In the genomic region with DNA sequence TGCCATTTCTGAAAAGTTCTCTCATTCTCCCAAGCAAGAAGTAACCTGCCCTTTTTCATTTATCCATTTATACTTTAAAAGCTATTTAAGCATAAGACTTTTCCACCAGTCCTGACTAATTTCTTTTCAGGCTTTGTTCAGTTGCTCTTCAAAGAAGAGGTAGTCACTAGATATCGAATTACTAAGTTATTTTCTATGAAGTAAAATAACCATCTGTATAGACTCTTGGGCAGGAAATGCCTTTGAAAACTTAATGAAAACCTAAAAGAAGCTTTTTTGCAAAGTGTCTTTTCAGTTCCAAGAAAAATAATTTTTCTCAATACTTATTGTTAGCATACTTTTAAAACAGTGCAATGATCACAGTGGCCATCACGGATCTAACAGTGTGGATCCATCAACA, we compare ENCODE assay signal across 28 cellular contexts. TPM values are rescaled to one million over a fixed set of nuclear protein-coding genes. Genes with fewer than 3 reads are reported as not detected.
DNase-seq lines count a peak whose midpoint lies in the region; ATAC-seq and TF ChIP-seq lines count a peak whose summit lies in the region.
"Had no signal": no experiment of that assay in that cellular context is flagged by ENCODE, and none has a peak within 500 bp of the region (broad histone marks: within the 10 kb centered on the region; RNA-seq: fewer than 3 reads in every experiment).

No MANE protein-coding gene starts in this region.

- H2BK120ac ChIP-seq in IMR-90 (ENCODE audit: low read depth, low read length), result no peak overlapping the region

- no peaks in the 10 kb centered on the region for H3K79me1 ChIP-seq in IMR-90 (ENCODE audit: low read depth in 1 of 2, low read length in 2 of 2)

- WGBS in IMR-90 (ENCODE audit: extremely low coverage in 2 of 2, insufficient read length in 1 of 2), 2 experiments, result no CpG with 5 or more reads among the region's 2 CpGs
- 83 to 84% (median 84%) methylated on average over 2 of the region's 2 CpGs for WGBS in psoas muscle, 3 donors

- no peak overlapping the region for H3K4ac ChIP-seq in IMR-90 (ENCODE audit: low read depth, low read length)

- CTCF ChIA-PET in IMR-90 (lab: Yijun Ruan, JAX), result no interaction called here

- no peak overlapping the region for H3K18ac ChIP-seq in IMR-90 (ENCODE audit: low read depth, low read length)

- H3K4me3 ChIP-seq in BLaER1 treated with 17β-estradiol and CSF1 and Interleukin-3, amounts not matched to agents 10 nM and 100 nM, result no peak overlapping the region
- no peak overlapping the region for H3K4me3 ChIP-seq in IMR-90 (ENCODE audit: insufficient read depth, low read depth, low read length)
- no peak overlapping the region for H3K4me3 ChIP-seq in astrocyte of the spinal cord (ENCODE audit: low read depth, low read length)
- no peak overlapping the region for H3K4me3 ChIP-seq in psoas muscle
- H3K4me3 ChIP-seq: K562, SJSA1 had no signal

- no peak for TF ChIP-seq POLR2A in IMR-90 (IDR thresholded peaks at IDR 0.05; ENCODE audit: low read depth, low read length)

- H2AK9ac ChIP-seq in IMR-90 (replicated peaks; ENCODE audit: low read depth, low read length, poor library complexity), result no peak overlapping the region

- no peak overlapping the region for H4K8ac ChIP-seq in IMR-90 (ENCODE audit: low read depth in 2 of 2, low read length in 2 of 2)

- in situ Hi-C loops in IMR-90 (cut with MboI; ENCODE audit: low sequenced_read_pairs) (no loop called here), astrocyte of the spinal cord (cut with HindIII; ENCODE audit: low sequenced_read_pairs) (no loop called here)

- 0 out of 22 replicates have a peak, but pooled peaks cover 0 to 2% (median 0%) of the 10 kb centered on the region in 11 experiments for H3K36me3 ChIP-seq in BLaER1 treated with 17β-estradiol and CSF1 and Interleukin-3, amounts not matched to agents 10 nM and 100 nM
- no peaks in the 10 kb centered on the region for H3K36me3 ChIP-seq in IMR-90 (ENCODE audit: control insufficient read depth, insufficient read depth, low read length)
- no peaks in the 10 kb centered on the region for H3K36me3 ChIP-seq in psoas muscle (ENCODE audit: insufficient read depth in 1 of 2, low read depth in 1 of 2)
- H3K36me3 ChIP-seq: SJSA1 had no signal

- no peak overlapping the region for H2BK20ac ChIP-seq in IMR-90 (ENCODE audit: low read depth, low read length)

- H3K14ac ChIP-seq in IMR-90 (replicated peaks; ENCODE audit: low read depth, low read length), result no peak overlapping the region

- H3K9me1 ChIP-seq in IMR-90 (ENCODE audit: insufficient read depth, low read length), result peaks cover 4% of the 10 kb centered on the region

- no peak overlapping the region for H4K5ac ChIP-seq in IMR-90 (ENCODE audit: low read depth, low read length)

- H3K4me2 ChIP-seq in BLaER1 treated with 17β-estradiol and CSF1 and Interleukin-3, amounts not matched to agents 10 nM and 100 nM, result peak overlapping the region in 7 of 11 experiments; percentile 67 to 89 (median 80); a peak in 14 of 22 replicates
- no peak overlapping the region for H3K4me2 ChIP-seq in IMR-90 (ENCODE audit: low read depth, low read length)

- H3K9ac ChIP-seq in BLaER1 treated with 17β-estradiol and CSF1 and Interleukin-3, amounts not matched to agents 10 nM and 100 nM, result no peak overlapping the region
- H3K9ac ChIP-seq in IMR-90 (ENCODE audit: low read depth, low read length), result no peak overlapping the region

- H4K91ac ChIP-seq in IMR-90 (ENCODE audit: insufficient read depth, low read depth, low read length), result no peak overlapping the region

- H3K36me3 Mint-ChIP-seq in activated naive CD4-positive, alpha-beta T cell treated with anti-CD3 and anti-CD28 coated beads, Interleukin-2, amount 50 U/mL, for 72 hours, result no peaks in the 10 kb centered on the region
- H3K36me3 Mint-ChIP-seq: CD4-positive, alpha-beta memory T cell had no signal

- H4K20me1 ChIP-seq in BLaER1 treated with 17β-estradiol and CSF1 and Interleukin-3, amounts not matched to agents 10 nM and 100 nM, result no peaks in the 10 kb centered on the region
- no peaks in the 10 kb centered on the region for H4K20me1 ChIP-seq in IMR-90 (ENCODE audit: insufficient read depth, low read length)

- H3K56ac ChIP-seq in IMR-90 (ENCODE audit: extremely low read depth, insufficient read depth, low read length), result no peak overlapping the region

- ATAC-seq in IMR-90 (ENCODE audit: low read depth) (peak; percentile 51; the same call in 1 of the 2 replicates), psoas muscle (no peak)
- no peak for ATAC-seq in activated naive CD4-positive, alpha-beta T cell treated with anti-CD3 and anti-CD28 coated beads, Interleukin-2, amount 50 U/mL, for 72 hours
- ATAC-seq: HepG2, K562, PC-3 had no signal

- peak overlapping the region in 7 of 11 experiments; percentile 57 to 76 (median 64); a peak in 9 of 22 replicates for H3K27ac ChIP-seq in BLaER1 treated with 17β-estradiol and CSF1 and Interleukin-3, amounts not matched to agents 10 nM and 100 nM
- H3K27ac ChIP-seq in IMR-90 (ENCODE audit: insufficient read depth, low read length), result no peak overlapping the region
- no peak overlapping the region for H3K27ac ChIP-seq in psoas muscle
- H3K27ac ChIP-seq: SJSA1 had no signal

- H3K27me3 ChIP-seq in BLaER1 treated with 17β-estradiol and CSF1 and Interleukin-3, amounts not matched to agents 10 nM and 100 nM, result peaks cover 0 to 5% (median 0%) of the 10 kb centered on the region in 11 experiments; a peak in 1 of 22 replicates
- H3K27me3 ChIP-seq in IMR-90 (ENCODE audit: control insufficient read depth, insufficient read depth, low read length) (no peaks in the 10 kb centered on the region), psoas muscle (ENCODE audit: insufficient read depth in 3 of 3, low read length in 2 of 3) (no peaks in the 10 kb centered on the region)

- H2AFZ ChIP-seq in IMR-90 (replicated peaks; ENCODE audit: low read length, poor library complexity), result no peak overlapping the region

- no peak overlapping the region for H2BK5ac ChIP-seq in IMR-90 (ENCODE audit: low read depth, low read length, poor library complexity, severe bottlenecking)

- DNase-seq in IMR-90 (peak; percentile 35), NCI-H524 treated with DMSO at 0.1 percent for 48 hours (lab: John Stamatoyannopoulos, UW) (peak; percentile 61), astrocyte of the spinal cord (ENCODE audit: low read depth, low spot score) (peak; percentile 7), cerebellar cortex (ENCODE audit: low spot score) (no peak), glomerular visceral epithelial cell (ENCODE audit: extremely low spot score) (no peak), psoas muscle (no peak)
- DNase-seq in activated naive CD4-positive, alpha-beta T cell treated with anti-CD3 and anti-CD28 coated beads, Interleukin-2, amount 50 U/mL, for 72 hours (ENCODE audit: low spot score in 2 of 2), result no peak
- DNase-seq: AML-193; C1 segment of cervical spinal cord; CD4-positive, alpha-beta memory T cell; COR-L47; DMS79 treated with DMSO at 0.1 percent for 48 hours; GF-D8; NCI-H1092; NCI-H1417 treated with DMSO at 0.1 percent for 48 hours; NCI-H1694 treated with DMSO at 0.1 percent for 48 hours; NCI-H2081 treated with DMSO at 0.1 percent for 48 hours; NCI-H510A; NCI-H748 treated with DMSO at 0.1 percent for 48 hours; PC-3; Right ventricle myocardium superior; T-helper 1 cell had no signal

- no peak for TF ChIP-seq RAD21 in IMR-90 (IDR thresholded peaks at IDR 0.05; ENCODE audit: low read length)

- TF ChIP-seq CTCF in IMR-90 (conservative IDR thresholded peaks at IDR 0.05; ENCODE audit: low read depth, low read length) (no peak), astrocyte of the spinal cord (IDR thresholded peaks at IDR 0.05; ENCODE audit: low read depth, low read length) (no peak), psoas muscle (IDR thresholded peaks at IDR 0.05) (no peak)

- no peak overlapping the region for H2AK5ac ChIP-seq in IMR-90 (ENCODE audit: low read depth, low read length)

- H3K9me3 Mint-ChIP-seq in activated naive CD4-positive, alpha-beta T cell treated with anti-CD3 and anti-CD28 coated beads, Interleukin-2, amount 50 U/mL, for 72 hours, result peaks cover 5 to 8% of the 10 kb centered on the region in 2 donors
- H3K9me3 Mint-ChIP-seq: T-helper 2 cell treated with Interferon-gamma antibody and Interleukin-4, amounts not matched to agents 5 μg/mL and 100 μg/mL, for 36 hours had no signal

- intact Hi-C loops in IMR-90 (cut with micrococcal nuclease) (no loop called here), psoas muscle (cut with DNase I) (no loop called here)

- POLR2A ChIA-PET in IMR-90 (lab: Charles Lee; ENCODE audit: unreplicated experiment), result no interaction called here

- no TSS peak for BruUV-seq in IMR-90 (replicated peaks; lab: Mats Ljungman, UMichigan)

- peaks cover 9 to 72% (median 38%) of the 10 kb centered on the region in 10 experiments for H3K4me1 ChIP-seq in BLaER1 treated with 17β-estradiol and CSF1 and Interleukin-3, amounts not matched to agents 10 nM and 100 nM
- H3K4me1 ChIP-seq in IMR-90 (ENCODE audit: control insufficient read depth, insufficient read depth, low read length) (no peaks in the 10 kb centered on the region), psoas muscle (no peaks in the 10 kb centered on the region)

- no peak overlapping the region for H3K23ac ChIP-seq in IMR-90 (ENCODE audit: low read depth, low read length)

- H3K27ac Mint-ChIP-seq in activated naive CD4-positive, alpha-beta T cell treated with anti-CD3 and anti-CD28 coated beads, Interleukin-2, amount 50 U/mL, for 72 hours, result no peak overlapping the region
- H3K27ac Mint-ChIP-seq: CD4-positive, alpha-beta memory T cell; T-helper 2 cell treated with Interferon-gamma antibody and Interleukin-4, amounts not matched to agents 5 μg/mL and 100 μg/mL, for 36 hours had no signal

- H3K9me3 ChIP-seq in BLaER1 treated with 17β-estradiol and CSF1 and Interleukin-3, amounts not matched to agents 10 nM and 100 nM (replicated peaks in 1 of 11), result peaks cover 0 to 14% (median 4%) of the 10 kb centered on the region in 11 experiments; a peak in 7 of 22 replicates
- H3K9me3 ChIP-seq in IMR-90 (ENCODE audit: control insufficient read depth, insufficient read depth, low read length) (no peaks in the 10 kb centered on the region), psoas muscle (no peaks in the 10 kb centered on the region)
- H3K9me3 ChIP-seq: SJSA1 had no signal

- dilution Hi-C loops in IMR-90 (cut with HindIII; ENCODE audit: low sequenced_read_pairs, unreplicated experiment), result no loop called here

- H2BK15ac ChIP-seq in IMR-90 (ENCODE audit: low read depth, low read length), result no peak overlapping the region

TF ChIP-seq in IMR-90, 13 proteins besides CTCF, POLR2A, EP300 and RAD21 (continues in another document):
- no peak for TF ChIP-seq MAZ (IDR thresholded peaks at IDR 0.05; ENCODE audit: borderline replicate concordance, low read depth, low read length)
- TF ChIP-seq SMC3 (IDR thresholded peaks at IDR 0.05; ENCODE audit: low read depth, low read length), result no peak
- no peak for TF ChIP-seq MXI1 (IDR thresholded peaks at IDR 0.05; ENCODE audit: borderline replicate concordance, low read depth, low read length)

RNA-seq across cellular contexts. Expression of gene LAMP5, which starts 31.3 kb away (rescaled TPM):
- total RNA-seq in IMR-90 (2012; rRNA removed) (under 0.01 TPM in 1 of 2 replicates, not detected in the other), psoas muscle (not detected)
- polyA plus RNA-seq in IMR-90 (2012; rRNA removed) (0.06 TPM in 1 of 2 replicates, not detected in the other), psoas muscle (under 1 TPM in 1 of 3 donors, not detected in 2; 0.01 TPM)
- polyA plus RNA-seq in IMR-90 (2012; cell fraction: cytosol; rRNA removed), result 0.02 TPM in 2 replicates
- polyA plus RNA-seq in IMR-90 (2012; cell fraction: nucleus; rRNA removed; ENCODE audit: low replicate concordance), result 0.04 TPM in 1 of 2 replicates, not detected in the other
- total RNA-seq in activated naive CD4-positive, alpha-beta T cell treated with anti-CD3 and anti-CD28 coated beads, Interleukin-2, amount 50 U/mL, for 72 hours, result not detected
- total RNA-seq: CD4-positive, alpha-beta memory T cell; HepG2; HT1080; K562; PC-3; Right ventricle myocardium superior; SJSA1 had no signal
- polyA plus RNA-seq: CD4-positive, alpha-beta memory T cell; HepG2; K562 had no signal

Comparison
In these comparisons a context has a peak if more than half of its experiments do, and no peak if none do; other contexts are left out.
1. H3K27ac ChIP-seq: peak in BLaER1 treated with 17β-estradiol and CSF1 and Interleukin-3, amounts not matched to agents 10 nM and 100 nM (7 of 11); none in IMR-90 (single experiment) and psoas muscle (single experiment).
2. DNase-seq: peak in IMR-90 (single experiment), NCI-H524 treated with DMSO at 0.1 percent for 48 hours (single experiment) and astrocyte of the spinal cord (single experiment); none in cerebellar cortex (single experiment), activated naive CD4-positive, alpha-beta T cell treated with anti-CD3 and anti-CD28 coated beads, Interleukin-2, amount 50 U/mL, for 72 hours (0 of 2), glomerular visceral epithelial cell (single experiment) and psoas muscle (0 of 2).